11 cellular contexts compared by ENCODE assay signal in the genomic region with DNA sequence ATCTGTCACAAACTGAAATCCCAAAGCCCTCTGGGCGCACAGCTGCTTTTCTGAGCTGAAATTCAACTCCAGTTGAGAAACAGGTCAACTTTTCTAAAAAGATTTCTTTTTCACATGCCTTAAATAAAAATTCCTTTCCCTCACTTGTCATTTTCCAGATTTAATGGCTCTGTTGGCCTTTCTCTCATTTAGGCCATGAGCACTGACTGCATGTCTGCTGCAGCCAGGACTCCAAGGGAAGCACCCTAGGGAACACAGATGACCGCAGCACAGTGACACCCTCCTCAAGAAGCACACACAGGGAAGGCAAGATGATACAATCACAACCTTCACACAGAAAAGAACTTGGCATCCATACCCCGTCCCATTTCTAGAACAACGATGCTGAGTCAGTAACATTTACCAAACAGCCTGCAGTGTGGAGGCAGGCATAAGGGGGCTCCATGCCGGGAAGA. TPM values are rescaled to one million over a fixed set of nuclear protein-coding genes. Genes with fewer than 3 reads are reported as not detected.
A peak's percentile ranks its signal among the peaks of the same experiment; 100 is the strongest.
DNase-seq lines count a peak whose midpoint lies in the region; ATAC-seq and TF ChIP-seq lines count a peak whose summit lies in the region.
"Had no signal": no experiment of that assay in that cellular context is flagged by ENCODE, and none has a peak within 500 bp of the region (broad histone marks: within the 10 kb centered on the region; RNA-seq: fewer than 3 reads in every experiment).

No MANE protein-coding gene starts in this region.

- no peaks in the 10 kb centered on the region for H3K9me3 Mint-ChIP-seq in H9
- no peaks in the 10 kb centered on the region for H3K9me3 Mint-ChIP-seq in activated T-cell treated with anti-CD3 and anti-CD28 coated beads, Interleukin-2, amount 50 U/mL, for 4 hours
- H3K9me3 Mint-ChIP-seq: central memory CD8-positive, alpha-beta T cell had no signal

- H3K4me1 Mint-ChIP-seq in H9: peaks cover 61 to 67% of the 10 kb centered on the region in 2 experiments
- H3K4me1 Mint-ChIP-seq in activated T-cell treated with anti-CD3 and anti-CD28 coated beads, Interleukin-2, amount 50 U/mL, for 4 hours (ENCODE audit: low read depth): peaks cover 40% of the 10 kb centered on the region

- peak overlapping the region in 2 of 3 experiments; percentile 26 to 47; a peak in 2 of 7 replicates for H3K27ac Mint-ChIP-seq in H9

- no peak overlapping the region for H4K91ac ChIP-seq in H9 (ENCODE audit: insufficient read length, low read depth, low read length)

- H3K14ac ChIP-seq in H9 (ENCODE audit: insufficient read depth, low read length): no peak overlapping the region

- no peak overlapping the region for H3K27ac ChIP-seq in H9 (ENCODE audit: insufficient read length, low read depth, low read length)
- peak overlapping the region; percentile 65 for H3K27ac ChIP-seq in smooth muscle cell (ENCODE audit: low read depth)

- no peaks in the 10 kb centered on the region for H3K27me3 Mint-ChIP-seq in H9 (ENCODE audit: low read depth)
- H3K27me3 Mint-ChIP-seq in activated T-cell treated with anti-CD3 and anti-CD28 coated beads, Interleukin-2, amount 50 U/mL, for 4 hours (ENCODE audit: low read depth): no peaks in the 10 kb centered on the region
- H3K27me3 Mint-ChIP-seq: central memory CD8-positive, alpha-beta T cell had no signal

- no peak overlapping the region for H4K8ac ChIP-seq in H9 (replicated peaks; ENCODE audit: insufficient read length, low read depth, low read length)

- no peak overlapping the region for H4K5ac ChIP-seq in H9 (ENCODE audit: insufficient read length, low read depth, low read length)

- no peaks in the 10 kb centered on the region for H3K36me3 ChIP-seq in smooth muscle cell (ENCODE audit: low read depth)

- no peaks in the 10 kb centered on the region for H3K36me3 Mint-ChIP-seq in H9 (ENCODE audit: insufficient read depth in 1 of 3, low read depth in 3 of 3)
- no peaks in the 10 kb centered on the region for H3K36me3 Mint-ChIP-seq in activated T-cell treated with anti-CD3 and anti-CD28 coated beads, Interleukin-2, amount 50 U/mL, for 4 hours (ENCODE audit: insufficient read depth)

- H3K79me1 ChIP-seq in H9 (ENCODE audit: insufficient read depth, low read depth, low read length, poor library complexity, severe bottlenecking): peaks cover 2% of the 10 kb centered on the region

- H3K4me1 ChIP-seq in H9 (ENCODE audit: insufficient read depth, low read length): peaks cover 18% of the 10 kb centered on the region
- H3K4me1 ChIP-seq in smooth muscle cell (ENCODE audit: low read depth): peaks cover 25% of the 10 kb centered on the region

- H3K4me3 Mint-ChIP-seq in H9: no peak overlapping the region
- H3K4me3 Mint-ChIP-seq in activated T-cell treated with anti-CD3 and anti-CD28 coated beads, Interleukin-2, amount 50 U/mL, for 4 hours: no peak overlapping the region
- H3K4me3 Mint-ChIP-seq: central memory CD8-positive, alpha-beta T cell had no signal

- H3K79me2 ChIP-seq in H9 (ENCODE audit: insufficient read depth, low read length) (peaks cover 6% of the 10 kb centered on the region; the same call in 1 of the 2 replicates), smooth muscle cell (ENCODE audit: low read depth) (peaks cover 93% of the 10 kb centered on the region)

- TF ChIP-seq CTCF in H9 (conservative IDR thresholded peaks at IDR 0.05) (no peak), smooth muscle cell (IDR thresholded peaks at IDR 0.05; ENCODE audit: borderline replicate concordance, insufficient read depth, poor library complexity, severe bottlenecking) (no peak)

- DNase-seq in H9 (no peak), cerebellar cortex (ENCODE audit: low spot score) (peak; percentile 14), left ventricle myocardium superior (no peak), smooth muscle cell (lab: John Stamatoyannopoulos, UW; ENCODE audit: unreplicated experiment) (no peak), NCI-H2029 (lab: John Stamatoyannopoulos, UW) (no peak), head of caudate nucleus (no peak), NK-92 (lab: John Stamatoyannopoulos, UW; ENCODE audit: unreplicated experiment) (no peak)
- DNase-seq in activated T-cell treated with anti-CD3 and anti-CD28 coated beads, Interleukin-2, amount 50 U/mL, for 4 hours: no peak
- DNase-seq: DND-41, NCI-H2029 treated with DMSO at 0.1 percent for 48 hours had no signal

- H2AFZ ChIP-seq in H9 (ENCODE audit: low read length) (no peak overlapping the region), smooth muscle cell (ENCODE audit: low read depth) (no peak overlapping the region)

- H3K56ac ChIP-seq in H9 (ENCODE audit: insufficient read length, low read depth, low read length): no peak overlapping the region

- H3K27me3 ChIP-seq in H9 (ENCODE audit: insufficient read depth, low read length) (no peaks in the 10 kb centered on the region), smooth muscle cell (ENCODE audit: low read depth) (no peaks in the 10 kb centered on the region)

- H2BK12ac ChIP-seq in H9 (ENCODE audit: insufficient read length, low read depth, low read length): no peak overlapping the region

- H3K9me3 ChIP-seq in H9 (ENCODE audit: control insufficient read depth, low read depth, low read length) (no peaks in the 10 kb centered on the region), smooth muscle cell (replicated peaks; ENCODE audit: low read depth) (no peaks in the 10 kb centered on the region)

- no peak overlapping the region for H3K4ac ChIP-seq in H9 (ENCODE audit: low read depth, low read length)

- peak; percentile 70 for ATAC-seq in left ventricle myocardium superior
- ATAC-seq in activated T-cell treated with anti-CD3 and anti-CD28 coated beads, Interleukin-2, amount 50 U/mL, for 4 hours: no peak

- no peak overlapping the region for H2BK120ac ChIP-seq in H9 (ENCODE audit: low read depth, low read length, poor library complexity, severe bottlenecking)

- no peak overlapping the region for H2BK20ac ChIP-seq in H9 (ENCODE audit: low read depth, low read length, poor library complexity, severe bottlenecking)

- H2BK15ac ChIP-seq in H9 (ENCODE audit: low read depth, low read length): no peak overlapping the region

- H3T11ph ChIP-seq in H9 (ENCODE audit: low read length): no peak overlapping the region

- H2BK5ac ChIP-seq in H9 (ENCODE audit: insufficient read length, low read length): no peak overlapping the region

- peaks cover 14% of the 10 kb centered on the region for H3F3A ChIP-seq in smooth muscle cell (ENCODE audit: low read depth)

- H3K4me2 ChIP-seq in H9 (ENCODE audit: insufficient read depth, insufficient read length, low read length) (no peak overlapping the region), smooth muscle cell (peak overlapping the region; percentile 32)

- no peak overlapping the region for H2AK5ac ChIP-seq in H9 (ENCODE audit: insufficient read length, low read length)

- no peak overlapping the region for H3K18ac ChIP-seq in H9 (ENCODE audit: insufficient read length, low read depth, low read length)

- intact Hi-C loops in left ventricle myocardium superior (cut with micrococcal nuclease) (no loop called here), head of caudate nucleus (cut with DNase I) (no loop called here)

- WGBS in H9 (ENCODE audit: extremely low coverage, insufficient read length, low lambda C conversion rate): no CpG with 5 or more reads among the region's 5 CpGs
- 90% methylated on average over 5 of the region's 5 CpGs for WGBS in smooth muscle cell (ENCODE audit: low lambda C conversion rate)

- H4K20me1 ChIP-seq in H9 (ENCODE audit: control insufficient read depth, insufficient read depth, insufficient read length) (no peaks in the 10 kb centered on the region), smooth muscle cell (ENCODE audit: low read depth) (peaks cover 80% of the 10 kb centered on the region)

- no peak overlapping the region for H3K23ac ChIP-seq in H9 (ENCODE audit: insufficient read length, low read depth, low read length)

- H3K9ac ChIP-seq in H9 (ENCODE audit: extremely low read depth, insufficient read length, low read length): no peak overlapping the region
- no peak overlapping the region for H3K9ac ChIP-seq in smooth muscle cell (ENCODE audit: low read depth)

- H3K23me2 ChIP-seq in H9 (ENCODE audit: insufficient read length, low read depth, low read length, poor library complexity, severe bottlenecking): no peaks in the 10 kb centered on the region

- H3K4me3 ChIP-seq in smooth muscle cell: no peak overlapping the region

RNA-seq across cellular contexts. Expression of gene AFAP1, which starts 34.2 kb away (rescaled TPM):
- 5.4 and 6.5 TPM in 2 replicates for total RNA-seq in H9 (2021)
- total RNA-seq in left ventricle myocardium superior: 7.7 TPM
- 17.9 and 24.8 TPM in 2 replicates for total RNA-seq in smooth muscle cell
- polyA plus RNA-seq in smooth muscle cell: 12.6 and 15.8 TPM in 2 replicates
- 10 to 100 TPM; 13.1 to 17.7 (median 14.7) TPM for total RNA-seq in activated T-cell treated with anti-CD3 and anti-CD28 coated beads, Interleukin-2, amount 50 U/mL, for 4 hours
